In genomic region chr6:36725581-36725980, GRCh38 we compare ENCODE assay signal across 18 cellular contexts. TPM values are rescaled to one million over a fixed set of nuclear protein-coding genes. Genes with fewer than 3 reads are reported as not detected.
DNase-seq lines count a peak whose midpoint lies in the region; FAIRE-seq and TF ChIP-seq lines count a peak whose summit lies in the region.
"Had no signal": no experiment of that assay in that cellular context is flagged by ENCODE, and none has a peak within 500 bp of the region (broad histone marks: within the 10 kb centered on the region; RNA-seq: fewer than 3 reads in every experiment).

No MANE protein-coding gene starts in this region.

- no peaks in the 10 kb centered on the region for H3K9me3 ChIP-seq in spleen
- H3K9me3 ChIP-seq: Caco-2, HAP-1 had no signal

- no peaks in the 10 kb centered on the region for H3K27me3 Mint-ChIP-seq in T-helper 1 cell treated with Interleukin-12 subunit alpha and Interleukin-12 subunit beta and Interleukin-4 antibody, amounts not matched to agents 30 μg/mL and 1 μg/mL, for 36 hours (ENCODE audit: low read depth)
- H3K27me3 Mint-ChIP-seq in dendritic cell treated with granulocyte-macrophage colony-stimulating factor and Interleukin-4, amounts not matched to agents 40 ng/mL and 50 ng/mL, for 4 days: no peaks in the 10 kb centered on the region
- no peaks in the 10 kb centered on the region for H3K27me3 Mint-ChIP-seq in osteocyte (ENCODE audit: unreplicated experiment)

- H3K36me3 Mint-ChIP-seq in T-helper 1 cell treated with Interleukin-12 subunit alpha and Interleukin-12 subunit beta and Interleukin-4 antibody, amounts not matched to agents 30 μg/mL and 1 μg/mL, for 36 hours (ENCODE audit: low read depth): no peaks in the 10 kb centered on the region
- no peaks in the 10 kb centered on the region for H3K36me3 Mint-ChIP-seq in dendritic cell treated with granulocyte-macrophage colony-stimulating factor and Interleukin-4, amounts not matched to agents 40 ng/mL and 50 ng/mL, for 4 days (ENCODE audit: low read depth)
- no peaks in the 10 kb centered on the region for H3K36me3 Mint-ChIP-seq in osteocyte (ENCODE audit: unreplicated experiment)

- FAIRE-seq in GM12891 (lab: Jason Lieb, UNC): peak; percentile 62
- FAIRE-seq: GM18507, RCC 7860 had no signal

- H3K4me3 Mint-ChIP-seq in T-helper 1 cell treated with Interleukin-12 subunit alpha and Interleukin-12 subunit beta and Interleukin-4 antibody, amounts not matched to agents 30 μg/mL and 1 μg/mL, for 36 hours: no peak overlapping the region
- no peak overlapping the region for H3K4me3 Mint-ChIP-seq in dendritic cell treated with granulocyte-macrophage colony-stimulating factor and Interleukin-4, amounts not matched to agents 40 ng/mL and 50 ng/mL, for 4 days
- H3K4me3 Mint-ChIP-seq in osteocyte (ENCODE audit: unreplicated experiment): no peak overlapping the region

- peaks cover 37% of the 10 kb centered on the region for H3K4me1 Mint-ChIP-seq in T-helper 1 cell treated with Interleukin-12 subunit alpha and Interleukin-12 subunit beta and Interleukin-4 antibody, amounts not matched to agents 30 μg/mL and 1 μg/mL, for 36 hours (ENCODE audit: low read depth)
- peaks cover 42% of the 10 kb centered on the region for H3K4me1 Mint-ChIP-seq in dendritic cell treated with granulocyte-macrophage colony-stimulating factor and Interleukin-4, amounts not matched to agents 40 ng/mL and 50 ng/mL, for 4 days (ENCODE audit: low read depth)
- H3K4me1 Mint-ChIP-seq in osteocyte (ENCODE audit: unreplicated experiment): peaks cover 8% of the 10 kb centered on the region

- DNase-seq in T-helper 1 cell: no peak
- no peak for DNase-seq in GM12891 (ENCODE audit: insufficient read length, low spot score)
- DNase-seq in spleen: peak; percentile 50
- DNase-seq in RKO (ENCODE audit: low spot score): no peak
- no peak for DNase-seq in LoVo (ENCODE audit: low spot score)
- no peak for DNase-seq in osteocyte (ENCODE audit: extremely low spot score, unreplicated experiment)
- DNase-seq: Caco-2, NCI-H1436 treated with DMSO at 0.1 percent for 48 hours, NCI-H2081, SHP77 treated with DMSO at 0.1 percent for 48 hours had no signal

- H3K27me3 ChIP-seq in spleen (replicated peaks in 1 of 7): no peaks in the 10 kb centered on the region

- no peak overlapping the region for H3K4me3 ChIP-seq in spleen
- H3K4me3 ChIP-seq: HAP-1 had no signal

- H3K4me1 ChIP-seq in spleen: peaks cover 0 to 54% (median 12%) of the 10 kb centered on the region in 6 donors
- H3K4me1 ChIP-seq: Caco-2 had no signal

- peak overlapping the region; percentile 32 for H3K27ac Mint-ChIP-seq in T-helper 1 cell treated with Interleukin-12 subunit alpha and Interleukin-12 subunit beta and Interleukin-4 antibody, amounts not matched to agents 30 μg/mL and 1 μg/mL, for 36 hours
- peak overlapping the region; percentile 22 for H3K27ac Mint-ChIP-seq in dendritic cell treated with granulocyte-macrophage colony-stimulating factor and Interleukin-4, amounts not matched to agents 40 ng/mL and 50 ng/mL, for 4 days
- no peak overlapping the region for H3K27ac Mint-ChIP-seq in osteocyte (ENCODE audit: unreplicated experiment)

- TF ChIP-seq CTCF in spleen (IDR thresholded peaks at IDR 0.05 in 8 of 11, conservative IDR thresholded peaks at IDR 0.05 in 3 of 11) (no peak), osteocyte (IDR thresholded peaks at IDR 0.05) (no peak)

- intact Hi-C loops in dendritic cell treated with granulocyte-macrophage colony-stimulating factor and Interleukin-4, amounts not matched to agents 40 ng/mL and 50 ng/mL, for 4 days (cut with micrococcal nuclease): loop anchor here (5.0 kb wide), 1 partner anchor 33 kb away; no protein-coding TSS in a partner anchor
- intact Hi-C loops in spleen (cut with DNase I; ENCODE audit: low total_unique reads): no loop called here

- WGBS in spleen, 5 donors: 86 to 93% (median 87%) methylated on average over 7 of the region's 7 CpGs

- TF ChIP-seq POLR2A in GM12891 (IDR thresholded peaks at IDR 0.05; ENCODE audit: low read depth, low read length) (no peak), spleen (IDR thresholded peaks at IDR 0.05) (no peak)

- H3K36me3 ChIP-seq in spleen: peaks cover 0 to 24% (median 0%) of the 10 kb centered on the region in 6 donors
- H3K36me3 ChIP-seq: HAP-1 had no signal

- no peak overlapping the region for H3K27ac ChIP-seq in spleen
- H3K27ac ChIP-seq: 22Rv1, C4-2B had no signal

- H3K9me3 Mint-ChIP-seq in T-helper 1 cell treated with Interleukin-12 subunit alpha and Interleukin-12 subunit beta and Interleukin-4 antibody, amounts not matched to agents 30 μg/mL and 1 μg/mL, for 36 hours: no peaks in the 10 kb centered on the region
- no peaks in the 10 kb centered on the region for H3K9me3 Mint-ChIP-seq in dendritic cell treated with granulocyte-macrophage colony-stimulating factor and Interleukin-4, amounts not matched to agents 40 ng/mL and 50 ng/mL, for 4 days
- H3K9me3 Mint-ChIP-seq in osteocyte (ENCODE audit: unreplicated experiment): no peaks in the 10 kb centered on the region

TF ChIP-seq in GM12891, 5 proteins besides CTCF, POLR2A, EP300 and RAD21:
- TF ChIP-seq POU2F2 (IDR thresholded peaks at IDR 0.05; ENCODE audit: low read depth, low read length) (no peak), PAX5 (IDR thresholded peaks at IDR 0.05; ENCODE audit: insufficient read depth, low read length, severe bottlenecking) (no peak), SPI1 (IDR thresholded peaks at IDR 0.05; ENCODE audit: low read depth, low read length) (no peak), TAF1 (IDR thresholded peaks at IDR 0.05; ENCODE audit: low read depth, low read length) (no peak), POLR2AphosphoS5 (IDR thresholded peaks at IDR 0.05; ENCODE audit: low read depth, low read length) (no peak)
TF ChIP-seq in GM12891: peak in this region for 0.

RNA-seq across cellular contexts. Expression of gene RAB44, which starts 28.0 kb away (rescaled TPM):
- 0.10 TPM for polyA plus RNA-seq in GM12891 (2012; ENCODE audit: low read depth, missing spikeins)
- total RNA-seq in spleen (1 to 10 TPM in 5 of 7 donors, under 1 TPM in 2; 0.54 to 3.5 (median 1.3) TPM), osteocyte (not detected in 2 replicates)
- under 1 TPM; 0.06 to 0.26 (median 0.24) TPM for polyA plus RNA-seq in spleen
- total RNA-seq: Caco-2, LHCN-M2 had no signal

RNA-seq across cellular contexts. Expression of gene CDKN1A, which starts 47.1 kb away (rescaled TPM):
- polyA plus RNA-seq in GM12891 (2012; ENCODE audit: low read depth, missing spikeins): 206 TPM
- 10 to 100 TPM; 26.5 to 58.5 (median 32.8) TPM for total RNA-seq in spleen
- 10 to 100 TPM; 10.7 to 18.4 (median 11.9) TPM for polyA plus RNA-seq in spleen
- total RNA-seq in osteocyte: 161 and 201 TPM in 2 replicates
